In genomic region chrX:47683171-47684145, GRCh38 we compare ENCODE assay signal across 16 cellular contexts.
"Had no signal": no experiment of that assay in that cellular context is flagged by ENCODE, and none has a peak within 500 bp of the region (broad histone marks: within the 10 kb centered on the region; RNA-seq: fewer than 3 reads in every experiment).

No MANE protein-coding gene starts in this region.

- H3K4me3 ChIP-seq: adrenal gland, colonic mucosa, esophagus muscularis mucosa, neural progenitor cell, ovary, tibial artery had no signal

- DNase-seq: activated CD4-positive, alpha-beta memory T cell treated with anti-CD3 and anti-CD28 coated beads for 36 hours; activated CD4-positive, alpha-beta T cell treated with anti-CD3 and anti-CD28 coated beads for 36 hours; activated CD8-positive, alpha-beta memory T cell treated with anti-CD3 and anti-CD28 coated beads, Interleukin-2, amount 10 ng/mL, durations not matched to agents 7 days and 5 days; activated effector memory CD4-positive, alpha-beta T cell treated with Interleukin-2 at 50 U/mL for 16 hours; activated naive CD4-positive, alpha-beta T cell treated with anti-CD3 and anti-CD28 coated beads, Interleukin-2, amount 50 U/mL, for 16 hours; activated T-cell treated with anti-CD3 and anti-CD28 coated beads, Interleukin-2, amount 50 U/mL, for 1 hour; adrenal gland; colonic mucosa; head of caudate nucleus; ovary; stimulated activated CD4-positive, alpha-beta T cell treated with anti-CD3 and anti-CD28 coated beads, Interleukin-4, amount 100 ng/mL, for 1 hour; stimulated activated naive B cell treated with anti-CD40 and anti-IgM and Interleukin-4, amounts not matched to agents 10 μg/mL and 1 μg/mL and 100 μg/mL, for 72 hours; tibial artery had no signal

- H3K27ac ChIP-seq: adrenal gland, colonic mucosa, esophagus muscularis mucosa, neural progenitor cell, ovary, tibial artery, VCaP had no signal

- H3K36me3 Mint-ChIP-seq: activated CD4-positive, alpha-beta memory T cell treated with anti-CD3 and anti-CD28 coated beads for 36 hours; activated CD8-positive, alpha-beta memory T cell treated with anti-CD3 and anti-CD28 coated beads, Interleukin-2, amount 10 ng/mL, durations not matched to agents 7 days and 5 days; neural progenitor cell; stimulated activated naive B cell treated with anti-CD40 and anti-IgM and Interleukin-4, amounts not matched to agents 10 μg/mL and 1 μg/mL and 100 μg/mL, for 72 hours had no signal

- H3K4me3 Mint-ChIP-seq: activated CD4-positive, alpha-beta memory T cell treated with anti-CD3 and anti-CD28 coated beads for 36 hours; activated CD4-positive, alpha-beta T cell treated with anti-CD3 and anti-CD28 coated beads for 36 hours; activated CD8-positive, alpha-beta memory T cell treated with anti-CD3 and anti-CD28 coated beads, Interleukin-2, amount 10 ng/mL, durations not matched to agents 7 days and 5 days; neural progenitor cell; stimulated activated naive B cell treated with anti-CD40 and anti-IgM and Interleukin-4, amounts not matched to agents 10 μg/mL and 1 μg/mL and 100 μg/mL, for 72 hours had no signal

- H3K9me3 Mint-ChIP-seq: activated CD4-positive, alpha-beta memory T cell treated with anti-CD3 and anti-CD28 coated beads for 36 hours; stimulated activated naive B cell treated with anti-CD40 and anti-IgM and Interleukin-4, amounts not matched to agents 10 μg/mL and 1 μg/mL and 100 μg/mL, for 72 hours had no signal

- H3K4me1 Mint-ChIP-seq: activated CD4-positive, alpha-beta T cell treated with anti-CD3 and anti-CD28 coated beads for 36 hours; activated CD8-positive, alpha-beta memory T cell treated with anti-CD3 and anti-CD28 coated beads, Interleukin-2, amount 10 ng/mL, durations not matched to agents 7 days and 5 days; stimulated activated naive B cell treated with anti-CD40 and anti-IgM and Interleukin-4, amounts not matched to agents 10 μg/mL and 1 μg/mL and 100 μg/mL, for 72 hours had no signal

- H3K27ac Mint-ChIP-seq: activated CD4-positive, alpha-beta memory T cell treated with anti-CD3 and anti-CD28 coated beads for 36 hours; activated CD4-positive, alpha-beta T cell treated with anti-CD3 and anti-CD28 coated beads for 36 hours; activated CD8-positive, alpha-beta memory T cell treated with anti-CD3 and anti-CD28 coated beads, Interleukin-2, amount 10 ng/mL, durations not matched to agents 7 days and 5 days; neural progenitor cell had no signal
